Comparison of ENCODE assay signal across 19 cellular contexts in the genomic region with DNA sequence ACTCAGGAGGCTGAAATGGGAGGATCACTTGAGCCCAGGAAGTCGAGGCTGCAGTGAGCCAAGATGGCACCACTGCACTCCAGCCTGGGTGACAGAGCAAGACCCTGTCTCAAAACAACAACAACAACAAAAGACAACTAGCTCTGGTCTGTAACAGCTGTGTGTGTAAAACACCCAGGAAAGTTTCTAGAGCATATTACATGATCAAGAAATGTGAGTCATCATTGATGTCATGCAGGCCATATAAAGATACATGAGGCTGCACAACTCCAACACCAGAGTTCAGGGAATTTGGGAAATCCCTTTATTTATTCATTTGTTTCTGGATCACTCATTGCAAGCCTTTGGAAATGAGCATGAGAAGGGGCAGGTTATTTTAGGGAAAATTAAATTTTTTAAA. TPM values are rescaled to one million over a fixed set of nuclear protein-coding genes. Genes with fewer than 3 reads are reported as not detected.
DNase-seq lines count a peak whose midpoint lies in the region; ATAC-seq and TF ChIP-seq lines count a peak whose summit lies in the region.
"Had no signal": no experiment of that assay in that cellular context is flagged by ENCODE, and none has a peak within 500 bp of the region (broad histone marks: within the 10 kb centered on the region; RNA-seq: fewer than 3 reads in every experiment).

No MANE protein-coding gene starts in this region.

- ATAC-seq in GM18907 (IDR thresholded peaks at IDR 0.05; ENCODE audit: unreplicated experiment), result no peak
- ATAC-seq in HG02973 (IDR thresholded peaks at IDR 0.05; ENCODE audit: unreplicated experiment), result no peak
- ATAC-seq: PC-3 had no signal

- TF ChIP-seq CTCF in choroid plexus epithelial cell (conservative IDR thresholded peaks at IDR 0.05; ENCODE audit: low read depth, low read length), result no peak

- peak; percentile 23 for DNase-seq in ELR (ENCODE audit: low read depth)
- DNase-seq in LHCN-M2 (ENCODE audit: low read depth), result peak; percentile 44
- DNase-seq in choroid plexus epithelial cell (ENCODE audit: low read depth), result peak; percentile 23
- DNase-seq in iris pigment epithelial cell (ENCODE audit: low read depth), result peak; percentile 30
- DNase-seq in activated CD4-positive, alpha-beta T cell treated with anti-CD3 and anti-CD28 coated beads, Interleukin-2, amount 50 U/mL, for 1 hour, result no peak
- DNase-seq: ACHN, AML-193, DND-41, GDM1, H7, NCI-H1417 treated with DMSO at 0.1 percent for 48 hours, NCI-H187 treated with DMSO at 0.1 percent for 48 hours, NCI-H345, NCI-H524 treated with DMSO at 0.1 percent for 48 hours, PC-3, SW 1271 had no signal

- H3K4me3 ChIP-seq in choroid plexus epithelial cell (ENCODE audit: low read depth, low read length), result no peak overlapping the region
- H3K4me3 ChIP-seq: SJSA1 had no signal

RNA-seq across cellular contexts. Expression of gene CTPS1, which starts 50.4 kb away (rescaled TPM):
- total RNA-seq in LHCN-M2 (2014; rRNA removed), result 46.2 and 55.1 TPM in 2 replicates
- 34.4 TPM for polyA plus RNA-seq in LHCN-M2 (2012)
